1 cellular context compared by ENCODE assay signal in genomic region chr10:94085288-94085687, GRCh38.
TF ChIP-seq lines count a peak whose summit lies in the region.

No MANE protein-coding gene starts in this region.

TF ChIP-seq in IMR-90, 13 proteins besides CTCF, POLR2A, EP300 and RAD21 (continued from another document):
- no peak for TF ChIP-seq MAFK (IDR thresholded peaks at IDR 0.05; ENCODE audit: low read depth, low read length)
